ENCODE assay signal across 19 cellular contexts in the genomic region with DNA sequence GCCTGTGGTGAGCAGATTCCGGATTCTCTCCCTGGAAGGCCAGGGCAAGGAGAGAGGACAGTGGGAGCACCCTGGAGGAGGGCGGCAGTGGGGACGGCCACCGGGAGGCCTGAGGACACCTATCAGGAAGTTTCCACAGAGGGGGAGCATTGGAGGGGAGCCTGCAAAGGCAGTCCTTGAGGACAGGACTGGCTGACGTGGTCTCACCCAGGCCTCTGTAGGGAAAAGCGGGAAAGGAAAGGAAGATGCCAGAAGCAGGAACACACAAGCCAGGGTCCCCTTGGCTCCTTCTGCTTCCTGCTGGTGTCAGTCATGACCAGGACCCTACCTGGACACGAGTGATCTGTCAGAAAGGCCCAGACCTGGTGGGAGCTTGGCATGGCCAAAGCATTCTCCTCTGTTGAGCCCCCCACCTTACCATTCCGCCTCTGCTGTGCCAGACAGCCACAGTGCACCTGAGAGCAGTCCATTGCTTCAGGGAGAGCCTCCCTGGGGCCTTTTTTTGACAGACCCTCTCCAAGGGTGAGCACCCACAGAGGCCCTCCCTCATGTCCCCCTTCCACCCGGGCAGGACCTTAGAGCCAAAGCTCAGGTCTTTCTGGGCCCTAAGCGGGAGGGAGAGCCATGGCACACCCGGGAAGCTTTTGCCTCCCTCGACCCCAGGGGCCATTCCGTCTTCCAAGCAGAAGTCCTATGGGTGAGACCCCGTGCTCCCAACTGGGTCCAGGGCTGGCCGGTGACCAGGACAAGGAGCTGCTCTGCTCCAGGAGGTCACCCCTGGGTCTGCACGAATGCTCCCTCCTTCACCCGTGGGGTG.
"Had no signal": no experiment of that assay in that cellular context is flagged by ENCODE, and none has a peak within 500 bp of the region (broad histone marks: within the 10 kb centered on the region; RNA-seq: fewer than 3 reads in every experiment).

No MANE protein-coding gene starts in this region.

- H3K4me3 ChIP-seq: breast epithelium, hepatocyte, ovary, tibial artery had no signal

- H3K9me3 ChIP-seq: breast epithelium, ovary, SK-N-SH, tibial artery had no signal

- H3K27ac Mint-ChIP-seq: activated B cell treated with CpG ODN at 0.5 μM for 24 hours; activated CD4-positive, alpha-beta memory T cell treated with anti-CD3 and anti-CD28 coated beads for 36 hours; activated naive CD4-positive, alpha-beta T cell treated with anti-CD3 and anti-CD28 coated beads, Interleukin-2, amount 50 U/mL, for 24 hours; naive B cell had no signal

- H3K36me3 ChIP-seq: breast epithelium, ovary, tibial artery had no signal

- H3K4me1 Mint-ChIP-seq: activated B cell treated with CpG ODN at 0.5 μM for 24 hours; activated naive CD4-positive, alpha-beta T cell treated with anti-CD3 and anti-CD28 coated beads, Interleukin-2, amount 50 U/mL, for 24 hours; naive B cell; neural crest cell had no signal

- H3K36me3 Mint-ChIP-seq: activated CD4-positive, alpha-beta memory T cell treated with anti-CD3 and anti-CD28 coated beads for 36 hours; activated naive CD4-positive, alpha-beta T cell treated with anti-CD3 and anti-CD28 coated beads, Interleukin-2, amount 50 U/mL, for 24 hours; naive B cell had no signal

- H3K27me3 ChIP-seq: breast epithelium, hepatocyte, ovary, tibial artery had no signal

- ATAC-seq: activated T-cell treated with anti-CD3 and anti-CD28 coated beads, Interleukin-2, amount 50 U/mL, for 4 hours; sciatic nerve had no signal

- H3K27ac ChIP-seq: breast epithelium, ovary, tibial artery had no signal

- H3K4me3 Mint-ChIP-seq: activated B cell treated with CpG ODN at 0.5 μM for 24 hours; activated CD4-positive, alpha-beta memory T cell treated with anti-CD3 and anti-CD28 coated beads for 36 hours; activated naive CD4-positive, alpha-beta T cell treated with anti-CD3 and anti-CD28 coated beads, Interleukin-2, amount 50 U/mL, for 24 hours; activated T-cell treated with anti-CD3 and anti-CD28 coated beads, Interleukin-2, amount 50 U/mL, for 4 hours; naive B cell; neural crest cell had no signal

- DNase-seq: activated B cell treated with CpG ODN at 0.5 μM for 24 hours; activated CD4-positive, alpha-beta memory T cell treated with anti-CD3 and anti-CD28 coated beads for 36 hours; activated CD4-positive, alpha-beta T cell treated with anti-CD3 and anti-CD28 coated beads for 4 hours; activated T-cell treated with anti-CD3 and anti-CD28 coated beads, Interleukin-2, amount 50 U/mL, for 4 hours; effector CD8-positive, alpha-beta T cell; foreskin fibroblast; naive B cell; ovary; stimulated activated CD4-positive, alpha-beta T cell treated with anti-CD3 and anti-CD28 coated beads, Interleukin-4, amount 100 ng/mL, for 4 hours; stimulated activated naive CD4-positive, alpha-beta T cell; T-helper 1 cell; T-helper 9 cell had no signal

- H3K4me1 ChIP-seq: breast epithelium had no signal

- H3K9me3 Mint-ChIP-seq: activated B cell treated with CpG ODN at 0.5 μM for 24 hours; activated CD4-positive, alpha-beta memory T cell treated with anti-CD3 and anti-CD28 coated beads for 36 hours; activated naive CD4-positive, alpha-beta T cell treated with anti-CD3 and anti-CD28 coated beads, Interleukin-2, amount 50 U/mL, for 24 hours; activated T-cell treated with anti-CD3 and anti-CD28 coated beads, Interleukin-2, amount 50 U/mL, for 4 hours; neural crest cell had no signal

- H3K9ac ChIP-seq: SK-N-SH had no signal
